ENCODE assay signal across 23 cellular contexts in genomic region chr4:124386648-124387047, GRCh38.
A peak's percentile ranks its signal among the peaks of the same experiment; 100 is the strongest.
DNase-seq lines count a peak whose midpoint lies in the region; ATAC-seq and TF ChIP-seq lines count a peak whose summit lies in the region.
"Had no signal": no experiment of that assay in that cellular context is flagged by ENCODE, and none has a peak within 500 bp of the region (broad histone marks: within the 10 kb centered on the region; RNA-seq: fewer than 3 reads in every experiment).

No MANE protein-coding gene starts in this region.

- H3K9me2 ChIP-seq in SK-N-SH, result no peaks in the 10 kb centered on the region

- no peaks in the 10 kb centered on the region for H3K27me3 ChIP-seq in SK-N-SH (ENCODE audit: insufficient read depth)
- H3K27me3 ChIP-seq: BLaER1 treated with 17β-estradiol and CSF1 and Interleukin-3, amounts not matched to agents 10 nM and 100 nM; esophagus squamous epithelium had no signal

- no peak for TF ChIP-seq RAD21 in SK-N-SH (IDR thresholded peaks at IDR 0.05; ENCODE audit: low read length)

- POLR2A ChIA-PET in SK-N-SH (lab: Yijun Ruan, JAX), result no interaction called here

- H3K27ac ChIP-seq in coronary artery (no peak overlapping the region), SK-N-SH (ENCODE audit: low read depth in 2 of 2, low read length in 1 of 2) (no peak overlapping the region)
- H3K27ac ChIP-seq: BLaER1 treated with 17β-estradiol and CSF1 and Interleukin-3, amounts not matched to agents 10 nM and 100 nM; esophagus squamous epithelium had no signal

- H3K79me2 ChIP-seq in SK-N-SH (ENCODE audit: insufficient read depth), result no peaks in the 10 kb centered on the region

- peaks cover 6% of the 10 kb centered on the region for H3F3A ChIP-seq in SK-N-SH (replicated peaks; ENCODE audit: insufficient read depth)

- H3K36me3 ChIP-seq in SK-N-SH (replicated peaks in 1 of 2; ENCODE audit: control insufficient read depth in 1 of 2, insufficient read depth in 2 of 2, low read length in 1 of 2), result no peaks in the 10 kb centered on the region
- H3K36me3 ChIP-seq: BLaER1 treated with 17β-estradiol and CSF1 and Interleukin-3, amounts not matched to agents 10 nM and 100 nM; esophagus squamous epithelium had no signal

- no peak overlapping the region for H3K4me2 ChIP-seq in SK-N-SH

- CTCF ChIA-PET in SK-N-SH (lab: Yijun Ruan, JAX), result no interaction called here

- DNase-seq in coronary artery (ENCODE audit: low spot score) (no peak), NCI-H510A treated with DMSO at 0.1 percent for 48 hours (lab: John Stamatoyannopoulos, UW) (no peak), SK-N-SH (no peak)
- DNase-seq in effector CD8-positive, alpha-beta T cell (lab: John Stamatoyannopoulos, UW), result no peak
- DNase-seq: activated CD4-positive, alpha-beta T cell treated with anti-CD3 and anti-CD28 coated beads for 36 hours; activated CD8-positive, alpha-beta memory T cell treated with anti-CD3 and anti-CD28 coated beads, Interleukin-2, amount 10 ng/mL, durations not matched to agents 7 days and 5 days; Calu3; effector memory CD4-positive, alpha-beta T cell; esophagus squamous epithelium; H9; kidney glomerular epithelial cell; NCI-H1092 treated with DMSO at 0.1 percent for 48 hours; NCI-H2029 treated with DMSO at 0.1 percent for 48 hours; NCI-H510A; Right ventricle myocardium superior; stimulated activated CD8-positive, alpha-beta memory T cell treated with anti-CD3 and anti-CD28 coated beads, Interleukin-4, amount 100 ng/mL, for 48 hours; T-cell had no signal

- no peak for TF ChIP-seq EP300 in SK-N-SH (IDR thresholded peaks at IDR 0.05; ENCODE audit: borderline replicate concordance in 1 of 2, low read depth in 1 of 2, low read length in 1 of 2)

- H2AFZ ChIP-seq in SK-N-SH (ENCODE audit: low read depth), result no peak overlapping the region

- H3K4me3 ChIP-seq in coronary artery (peak overlapping the region; percentile 10), SK-N-SH (ENCODE audit: low read depth in 2 of 2, low read length in 1 of 2) (no peak overlapping the region)
- H3K4me3 ChIP-seq: BLaER1 treated with 17β-estradiol and CSF1 and Interleukin-3, amounts not matched to agents 10 nM and 100 nM; esophagus squamous epithelium had no signal

- WGBS in SK-N-SH (ENCODE audit: low lambda C conversion rate), result 90% methylated on average over 6 of the region's 6 CpGs

- H3K4me1 ChIP-seq in SK-N-SH (ENCODE audit: control insufficient read depth in 1 of 2, insufficient read depth in 2 of 2, low read depth in 1 of 2, low read length in 1 of 2), result peaks cover 0 to 6% of the 10 kb centered on the region in 2 experiments; a peak in 1 of 4 replicates
- H3K4me1 ChIP-seq: esophagus squamous epithelium had no signal

- ATAC-seq in GM18502 (IDR thresholded peaks at IDR 0.05; ENCODE audit: poor library complexity, unreplicated experiment) (peak; percentile 81), GM21717 (IDR thresholded peaks at IDR 0.05; ENCODE audit: unreplicated experiment) (peak; percentile 63), HG03558 (IDR thresholded peaks at IDR 0.05; ENCODE audit: extremely low read depth, unreplicated experiment) (peak; percentile 51), HG03378 (IDR thresholded peaks at IDR 0.05; ENCODE audit: unreplicated experiment) (no peak)
- ATAC-seq: activated CD4-positive, alpha-beta T cell treated with anti-CD3 and anti-CD28 coated beads for 36 hours; activated CD8-positive, alpha-beta memory T cell treated with anti-CD3 and anti-CD28 coated beads, Interleukin-2, amount 10 ng/mL, durations not matched to agents 7 days and 5 days; activated naive CD4-positive, alpha-beta T cell treated with anti-CD3 and anti-CD28 coated beads, Interleukin-2, amount 50 U/mL, for 72 hours; T-cell had no signal

- no peak overlapping the region for H3K9ac ChIP-seq in SK-N-SH
- H3K9ac ChIP-seq: BLaER1 treated with 17β-estradiol and CSF1 and Interleukin-3, amounts not matched to agents 10 nM and 100 nM had no signal

- H4K20me1 ChIP-seq in SK-N-SH (ENCODE audit: insufficient read depth), result no peaks in the 10 kb centered on the region
- H4K20me1 ChIP-seq: BLaER1 treated with 17β-estradiol and CSF1 and Interleukin-3, amounts not matched to agents 10 nM and 100 nM had no signal

- H3K9me3 ChIP-seq in SK-N-SH, result no peaks in the 10 kb centered on the region
- H3K9me3 ChIP-seq: BLaER1 treated with 17β-estradiol and CSF1 and Interleukin-3, amounts not matched to agents 10 nM and 100 nM; esophagus squamous epithelium had no signal

- TF ChIP-seq CTCF in coronary artery (IDR thresholded peaks at IDR 0.05) (no peak), SK-N-SH (IDR thresholded peaks at IDR 0.05) (no peak)

TF ChIP-seq in SK-N-SH, 30 proteins besides CTCF, POLR2A, EP300 and RAD21:
- TF ChIP-seq NFIC (IDR thresholded peaks at IDR 0.05; ENCODE audit: borderline replicate concordance) (no peak), SMC3 (IDR thresholded peaks at IDR 0.05; ENCODE audit: low read depth, low read length) (no peak)
